ENCODE assay signal across 8 cellular contexts in the genomic region with DNA sequence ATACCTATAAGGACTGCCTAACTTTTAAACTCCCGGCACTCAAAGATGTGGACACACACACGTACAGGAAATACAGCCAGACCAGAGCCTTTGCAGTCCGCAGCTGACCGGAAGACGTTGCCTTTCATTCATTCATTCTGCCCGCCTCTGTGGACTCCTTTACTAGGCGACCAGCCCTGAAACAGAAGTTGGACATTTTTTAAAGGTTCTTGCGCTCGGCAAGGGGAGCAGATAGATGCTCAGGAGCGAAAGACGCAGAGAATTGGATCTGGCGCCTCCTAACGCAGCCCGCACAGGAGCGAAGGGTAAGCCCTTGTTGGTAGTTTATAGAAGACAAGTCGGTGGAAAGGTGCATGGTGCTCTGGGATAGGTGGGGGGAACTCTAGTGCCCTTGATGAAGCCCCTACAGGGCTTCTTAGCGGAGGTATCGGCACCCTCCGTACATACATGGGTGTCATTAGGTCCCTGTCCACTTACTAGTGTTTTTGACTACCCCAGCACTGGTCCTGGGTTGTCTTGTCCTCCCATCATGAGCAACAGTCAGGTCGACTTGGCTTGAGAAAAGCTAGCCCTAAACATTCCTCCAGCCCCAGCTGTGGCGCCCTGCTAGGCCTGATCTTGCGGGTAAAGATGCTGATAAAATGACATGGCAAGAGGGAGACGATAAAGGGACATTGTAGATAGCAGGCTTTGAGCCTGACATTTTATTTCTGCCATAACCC. TPM values are rescaled to one million over a fixed set of nuclear protein-coding genes. Genes with fewer than 3 reads are reported as not detected.
DNase-seq lines count a peak whose midpoint lies in the region; ATAC-seq and TF ChIP-seq lines count a peak whose summit lies in the region.

A gene (minus strand): TSS at position 65 of the 722 bp plus-strand sequence. CDS start 112 bp downstream, outside the sequence.

- intact Hi-C loops in activated T-helper 2 cell treated with anti-CD3 and anti-CD28 coated beads, Interferon-gamma antibody, Interleukin-2, Interleukin-4, amounts not matched to agents 10 μg/mL and 5 μg/mL and 100 μg/mL, durations not matched to agents 14 hours and 24 hours and 36 hours (cut with micrococcal nuclease) = loop anchor here (1.0 to 5.0 kb wide), 2 partner anchors 9 to 44 kb away; no protein-coding TSS in a partner anchor
- intact Hi-C loops in natural killer cell (cut with micrococcal nuclease) = loop anchor here (1.0 to 5.0 kb wide), 2 partner anchors 24 to 41 kb away; no protein-coding TSS in a partner anchor

- peaks cover 7% of the 10 kb centered on the region for H3K36me3 Mint-ChIP-seq in activated T-helper 2 cell treated with anti-CD3 and anti-CD28 coated beads, Interferon-gamma antibody, Interleukin-2, Interleukin-4, amounts not matched to agents 10 μg/mL and 5 μg/mL and 100 μg/mL, durations not matched to agents 14 hours and 24 hours and 36 hours (ENCODE audit: low read depth)
- H3K36me3 Mint-ChIP-seq in natural killer cell = no peaks in the 10 kb centered on the region

- peaks cover 35% of the 10 kb centered on the region for H3K4me1 Mint-ChIP-seq in activated T-helper 2 cell treated with anti-CD3 and anti-CD28 coated beads, Interferon-gamma antibody, Interleukin-2, Interleukin-4, amounts not matched to agents 10 μg/mL and 5 μg/mL and 100 μg/mL, durations not matched to agents 14 hours and 24 hours and 36 hours (ENCODE audit: low read depth)
- H3K4me1 Mint-ChIP-seq in natural killer cell = peaks cover 33 to 45% of the 10 kb centered on the region in 2 donors

- peak within 1 kb of the TSS; percentile 98 for H3K4me3 Mint-ChIP-seq in activated T-helper 2 cell treated with anti-CD3 and anti-CD28 coated beads, Interferon-gamma antibody, Interleukin-2, Interleukin-4, amounts not matched to agents 10 μg/mL and 5 μg/mL and 100 μg/mL, durations not matched to agents 14 hours and 24 hours and 36 hours (ENCODE audit: low read depth)
- H3K4me3 Mint-ChIP-seq in natural killer cell = peak within 1 kb of the TSS; percentile 99

- ATAC-seq in natural killer cell (peak in 2 of 3 donors; percentile 5 to 8), GM18517 (IDR thresholded peaks at IDR 0.05; ENCODE audit: unreplicated experiment) (no peak), GM21717 (IDR thresholded peaks at IDR 0.05; ENCODE audit: unreplicated experiment) (no peak)

- TF ChIP-seq CTCF in fibroblast of villous mesenchyme (IDR thresholded peaks at IDR 0.05; ENCODE audit: insufficient read depth, low read depth, low read length) (peak; percentile 0), natural killer cell (IDR thresholded peaks at IDR 0.05) (no peak)

- peak; percentile 12 for DNase-seq in DMS53 treated with DMSO at 0.1 percent for 48 hours (lab: John Stamatoyannopoulos, UW; ENCODE audit: unreplicated experiment)
- DNase-seq in NCI-H146 (lab: John Stamatoyannopoulos, UW) = peak; percentile 25
- DNase-seq in activated T-helper 2 cell treated with anti-CD3 and anti-CD28 coated beads, Interferon-gamma antibody, Interleukin-2, Interleukin-4, amounts not matched to agents 10 μg/mL and 5 μg/mL and 100 μg/mL, durations not matched to agents 14 hours and 24 hours and 36 hours (ENCODE audit: low spot score) = peak; percentile 28
- peak; percentile 80 for DNase-seq in fibroblast of villous mesenchyme (ENCODE audit: low read depth)
- no peak for DNase-seq in natural killer cell
- no peak for DNase-seq in GM19240 (ENCODE audit: insufficient read length, low spot score)

- H3K9me3 Mint-ChIP-seq in activated T-helper 2 cell treated with anti-CD3 and anti-CD28 coated beads, Interferon-gamma antibody, Interleukin-2, Interleukin-4, amounts not matched to agents 10 μg/mL and 5 μg/mL and 100 μg/mL, durations not matched to agents 14 hours and 24 hours and 36 hours = no peaks in the 10 kb centered on the region
- no peaks in the 10 kb centered on the region for H3K9me3 Mint-ChIP-seq in natural killer cell

- H3K27me3 Mint-ChIP-seq in activated T-helper 2 cell treated with anti-CD3 and anti-CD28 coated beads, Interferon-gamma antibody, Interleukin-2, Interleukin-4, amounts not matched to agents 10 μg/mL and 5 μg/mL and 100 μg/mL, durations not matched to agents 14 hours and 24 hours and 36 hours (ENCODE audit: low read depth) = no peaks in the 10 kb centered on the region
- H3K27me3 Mint-ChIP-seq in natural killer cell (ENCODE audit: low read depth in 2 of 2) = no peaks in the 10 kb centered on the region

- peak within 1 kb of the TSS; percentile 99 for H3K27ac Mint-ChIP-seq in activated T-helper 2 cell treated with anti-CD3 and anti-CD28 coated beads, Interferon-gamma antibody, Interleukin-2, Interleukin-4, amounts not matched to agents 10 μg/mL and 5 μg/mL and 100 μg/mL, durations not matched to agents 14 hours and 24 hours and 36 hours
- peak within 1 kb of the TSS; percentile 93 to 98 for H3K27ac Mint-ChIP-seq in natural killer cell

- H3K4me3 ChIP-seq in fibroblast of villous mesenchyme (ENCODE audit: low read depth, low read length) = peak within 1 kb of the TSS; percentile 72

RNA-seq across cellular contexts. Expression of the gene that starts here (rescaled TPM):
- 56.2 and 59.3 TPM in 2 replicates for total RNA-seq in activated T-helper 2 cell treated with anti-CD3 and anti-CD28 coated beads, Interferon-gamma antibody, Interleukin-2, Interleukin-4, amounts not matched to agents 10 μg/mL and 5 μg/mL and 100 μg/mL, durations not matched to agents 14 hours and 24 hours and 36 hours
- 28.1 and 34.1 TPM in 2 replicates for total RNA-seq in fibroblast of villous mesenchyme
- 100 to 1,000 TPM in 1 of 3 donors, 10 to 100 TPM in 2; 97.3 to 106 (median 98.1) TPM for total RNA-seq in natural killer cell

Comparison
In these comparisons a context has a peak if more than half of its experiments do, and no peak if none do; other contexts are left out.
1. DNase-seq: peak in DMS53 treated with DMSO at 0.1 percent for 48 hours (single experiment), NCI-H146 (single experiment), activated T-helper 2 cell treated with anti-CD3 and anti-CD28 coated beads, Interferon-gamma antibody, Interleukin-2, Interleukin-4, amounts not matched to agents 10 μg/mL and 5 μg/mL and 100 μg/mL, durations not matched to agents 14 hours and 24 hours and 36 hours (single experiment) and fibroblast of villous mesenchyme (single experiment); none in natural killer cell (single experiment) and GM19240 (single experiment).
2. ATAC-seq: peak in natural killer cell (2 of 3); none in GM18517 (single experiment) and GM21717 (single experiment).